In the genomic region with DNA sequence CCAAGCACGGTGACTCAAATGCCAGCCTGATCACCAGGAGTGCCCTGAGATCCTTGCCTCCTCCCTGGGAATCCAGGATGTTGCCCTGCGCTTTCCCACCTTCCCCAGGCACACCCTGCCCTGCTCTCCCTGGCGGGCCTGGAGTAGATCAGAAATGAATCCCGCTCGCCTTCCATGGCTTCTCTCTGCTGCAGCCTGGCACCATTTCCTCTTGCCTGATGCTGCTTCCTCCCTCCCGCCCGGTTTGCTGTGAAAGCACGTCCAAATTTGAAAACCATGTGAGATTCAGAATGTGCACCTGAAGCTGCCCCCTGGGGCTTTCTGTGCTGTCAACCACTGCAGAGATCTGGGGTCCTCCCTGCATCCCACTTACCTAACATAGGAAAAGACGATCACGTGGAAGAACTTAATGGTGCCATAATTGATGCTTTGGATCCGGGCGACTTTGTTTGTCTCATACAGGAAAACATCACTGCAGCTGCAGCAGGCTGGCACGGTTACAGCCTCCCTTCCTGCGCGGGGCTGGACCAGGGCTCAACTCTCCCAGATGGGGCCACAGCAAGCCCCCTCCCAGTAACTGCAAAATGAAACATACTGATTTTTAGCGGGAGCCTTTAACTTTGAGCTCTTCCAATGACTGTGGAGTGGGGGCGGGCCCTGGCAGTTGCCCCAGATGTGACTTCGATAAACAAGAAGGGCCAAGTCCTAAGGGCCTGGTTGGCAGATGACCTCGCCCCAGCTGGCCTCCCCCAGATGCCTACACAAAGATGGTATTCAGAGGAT, we compare ENCODE assay signal across 9 cellular contexts. TPM values are rescaled to one million over a fixed set of nuclear protein-coding genes. Genes with fewer than 3 reads are reported as not detected.
DNase-seq lines count a peak whose midpoint lies in the region; ATAC-seq and TF ChIP-seq lines count a peak whose summit lies in the region.
"Had no signal": no experiment of that assay in that cellular context is flagged by ENCODE, and none has a peak within 500 bp of the region (broad histone marks: within the 10 kb centered on the region; RNA-seq: fewer than 3 reads in every experiment).

No MANE protein-coding gene starts in this region.

- no peak overlapping the region for H3K4me2 ChIP-seq in GM23338

- no peaks in the 10 kb centered on the region for H3K9me2 ChIP-seq in GM23338 (ENCODE audit: insufficient read depth)

- intact Hi-C loops in lower lobe of right lung (cut with DNase I), result no loop called here

- in situ Hi-C loops in brain microvascular endothelial cell (cut with HindIII; ENCODE audit: low pct_ligation_motif_present, low sequenced_read_pairs), result no loop called here

- H3K9me3 ChIP-seq in lower lobe of right lung, result no peaks in the 10 kb centered on the region

- no peaks in the 10 kb centered on the region for H3K36me3 Mint-ChIP-seq in GM23338 (ENCODE audit: low read depth)

- no peaks in the 10 kb centered on the region; the same call in 2 of the 3 replicates for H3K9me3 Mint-ChIP-seq in GM23338

- H4K20me1 ChIP-seq in GM23338 (replicated peaks; ENCODE audit: insufficient read depth), result no peaks in the 10 kb centered on the region

- H3K27me3 ChIP-seq in GM23338 (ENCODE audit: insufficient read depth), result no peaks in the 10 kb centered on the region
- no peaks in the 10 kb centered on the region for H3K27me3 ChIP-seq in brain microvascular endothelial cell (replicated peaks)
- H3K27me3 ChIP-seq in lower lobe of right lung (ENCODE audit: low read depth), result no peaks in the 10 kb centered on the region

- no peaks in the 10 kb centered on the region for H3K36me3 ChIP-seq in GM23338 (ENCODE audit: insufficient read depth)
- H3K36me3 ChIP-seq in brain microvascular endothelial cell (replicated peaks), result no peaks in the 10 kb centered on the region
- H3K36me3 ChIP-seq in lower lobe of right lung, result no peaks in the 10 kb centered on the region

- no peaks in the 10 kb centered on the region for H3K79me2 ChIP-seq in GM23338 (replicated peaks; ENCODE audit: insufficient read depth)

- peak overlapping the region; percentile 97 for H2AFZ ChIP-seq in GM23338

- H3F3A ChIP-seq in GM23338 (replicated peaks; ENCODE audit: low read depth), result no peaks in the 10 kb centered on the region

- peaks cover 3% of the 10 kb centered on the region; the same call in 1 of the 3 replicates for H3K4me1 Mint-ChIP-seq in GM23338

- no peak overlapping the region for H3K27ac ChIP-seq in GM23338 (ENCODE audit: low read depth)
- no peak overlapping the region for H3K27ac ChIP-seq in brain microvascular endothelial cell
- H3K27ac ChIP-seq in lower lobe of right lung, result peak overlapping the region; percentile 46
- H3K27ac ChIP-seq: SK-N-MC had no signal

- no peak overlapping the region for H3K27ac Mint-ChIP-seq in GM23338

- peaks cover 2% of the 10 kb centered on the region for H3K27me3 Mint-ChIP-seq in GM23338 (ENCODE audit: insufficient read depth, low read depth, poor library complexity)

- DNase-seq in GM23338 (ENCODE audit: low spot score), result peak; percentile 26
- DNase-seq in RPMI8226, result peak; percentile 75
- DNase-seq in brain microvascular endothelial cell, result no peak
- DNase-seq in lower lobe of right lung, result peak; percentile 59
- DNase-seq in superior temporal gyrus (ENCODE audit: extremely low spot score), result peak; percentile 98
- DNase-seq in HK-2 (ENCODE audit: unreplicated experiment), result no peak
- DNase-seq in GM19240 (ENCODE audit: insufficient read length, low spot score), result no peak
- DNase-seq in kidney glomerular epithelial cell (lab: John Stamatoyannopoulos, UW), result no peak

- H3K4me3 ChIP-seq in GM23338 (no peak overlapping the region), brain microvascular endothelial cell (ENCODE audit: low read depth, low read length) (peak overlapping the region; percentile 56), lower lobe of right lung (peak overlapping the region; percentile 52)
- H3K4me3 ChIP-seq: SK-N-MC had no signal

- TF ChIP-seq CTCF in GM23338 (conservative IDR thresholded peaks at IDR 0.05; ENCODE audit: low read depth in 2 of 2) (no peak), brain microvascular endothelial cell (IDR thresholded peaks at IDR 0.05; ENCODE audit: low read depth, low read length, missing control alignments) (no peak), lower lobe of right lung (IDR thresholded peaks at IDR 0.05) (no peak)

- peak; percentile 50 for ATAC-seq in GM23338
- peak; percentile 49 to 50 for ATAC-seq in lower lobe of right lung

- H3K4me1 ChIP-seq in GM23338 (ENCODE audit: insufficient read depth) (no peaks in the 10 kb centered on the region; the same call in 1 of the 2 replicates), lower lobe of right lung (peaks cover 12% of the 10 kb centered on the region)

- H3K4me3 Mint-ChIP-seq in GM23338, result no peak overlapping the region

TF ChIP-seq in GM23338, 12 proteins besides CTCF, POLR2A, EP300 and RAD21 (continues in another document):
- TF ChIP-seq, protein P1, sequence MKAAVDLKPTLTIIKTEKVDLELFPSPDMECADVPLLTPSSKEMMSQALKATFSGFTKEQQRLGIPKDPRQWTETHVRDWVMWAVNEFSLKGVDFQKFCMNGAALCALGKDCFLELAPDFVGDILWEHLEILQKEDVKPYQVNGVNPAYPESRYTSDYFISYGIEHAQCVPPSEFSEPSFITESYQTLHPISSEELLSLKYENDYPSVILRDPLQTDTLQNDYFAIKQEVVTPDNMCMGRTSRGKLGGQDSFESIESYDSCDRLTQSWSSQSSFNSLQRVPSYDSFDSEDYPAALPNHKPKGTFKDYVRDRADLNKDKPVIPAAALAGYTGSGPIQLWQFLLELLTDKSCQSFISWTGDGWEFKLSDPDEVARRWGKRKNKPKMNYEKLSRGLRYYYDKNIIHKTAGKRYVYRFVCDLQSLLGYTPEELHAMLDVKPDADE (IDR thresholded peaks at IDR 0.05), result no peak
- TF ChIP-seq, protein P2, sequence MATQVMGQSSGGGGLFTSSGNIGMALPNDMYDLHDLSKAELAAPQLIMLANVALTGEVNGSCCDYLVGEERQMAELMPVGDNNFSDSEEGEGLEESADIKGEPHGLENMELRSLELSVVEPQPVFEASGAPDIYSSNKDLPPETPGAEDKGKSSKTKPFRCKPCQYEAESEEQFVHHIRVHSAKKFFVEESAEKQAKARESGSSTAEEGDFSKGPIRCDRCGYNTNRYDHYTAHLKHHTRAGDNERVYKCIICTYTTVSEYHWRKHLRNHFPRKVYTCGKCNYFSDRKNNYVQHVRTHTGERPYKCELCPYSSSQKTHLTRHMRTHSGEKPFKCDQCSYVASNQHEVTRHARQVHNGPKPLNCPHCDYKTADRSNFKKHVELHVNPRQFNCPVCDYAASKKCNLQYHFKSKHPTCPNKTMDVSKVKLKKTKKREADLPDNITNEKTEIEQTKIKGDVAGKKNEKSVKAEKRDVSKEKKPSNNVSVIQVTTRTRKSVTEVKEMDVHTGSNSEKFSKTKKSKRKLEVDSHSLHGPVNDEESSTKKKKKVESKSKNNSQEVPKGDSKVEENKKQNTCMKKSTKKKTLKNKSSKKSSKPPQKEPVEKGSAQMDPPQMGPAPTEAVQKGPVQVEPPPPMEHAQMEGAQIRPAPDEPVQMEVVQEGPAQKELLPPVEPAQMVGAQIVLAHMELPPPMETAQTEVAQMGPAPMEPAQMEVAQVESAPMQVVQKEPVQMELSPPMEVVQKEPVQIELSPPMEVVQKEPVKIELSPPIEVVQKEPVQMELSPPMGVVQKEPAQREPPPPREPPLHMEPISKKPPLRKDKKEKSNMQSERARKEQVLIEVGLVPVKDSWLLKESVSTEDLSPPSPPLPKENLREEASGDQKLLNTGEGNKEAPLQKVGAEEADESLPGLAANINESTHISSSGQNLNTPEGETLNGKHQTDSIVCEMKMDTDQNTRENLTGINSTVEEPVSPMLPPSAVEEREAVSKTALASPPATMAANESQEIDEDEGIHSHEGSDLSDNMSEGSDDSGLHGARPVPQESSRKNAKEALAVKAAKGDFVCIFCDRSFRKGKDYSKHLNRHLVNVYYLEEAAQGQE (IDR thresholded peaks at IDR 0.05; ENCODE audit: unreplicated experiment), result no peak

RNA-seq across cellular contexts. Expression of a gene that starts 24.9 kb away (rescaled TPM):
- total RNA-seq in GM23338 (2014; rRNA removed; shearing (Covaris generic)), result 14.5 and 21.7 TPM in 2 replicates
- 11.1 and 14.3 TPM in 2 replicates for polyA plus RNA-seq in GM23338 (2016; fragmentation: Nextera tagmentation; extraction: Ambion mirVana)
- 19.7 TPM for total RNA-seq in lower lobe of right lung

RNA-seq across cellular contexts. Expression of a gene that starts 50.9 kb away (rescaled TPM):
- 7.7 and 17.5 TPM in 2 replicates for total RNA-seq in GM23338 (2014; rRNA removed; shearing (Covaris generic))
- polyA plus RNA-seq in GM23338 (2016; fragmentation: Nextera tagmentation; extraction: Ambion mirVana), result 12.8 and 22.3 TPM in 2 replicates
- total RNA-seq in lower lobe of right lung, result 12.5 TPM

Comparison
In these comparisons a context has a peak if more than half of its experiments do, and no peak if none do; other contexts are left out.
1. DNase-seq: peak in GM23338 (single experiment), RPMI8226 (single experiment), lower lobe of right lung (single experiment) and superior temporal gyrus (single experiment); none in brain microvascular endothelial cell (single experiment), HK-2 (single experiment), GM19240 (single experiment) and kidney glomerular epithelial cell (single experiment).